Comparison of ENCODE assay signal across 8 cellular contexts in genomic region chr14:35403397-35404245, GRCh38. TPM values are rescaled to one million over a fixed set of nuclear protein-coding genes. Genes with fewer than 3 reads are reported as not detected.
DNase-seq lines count a peak whose midpoint lies in the region; ATAC-seq and TF ChIP-seq lines count a peak whose summit lies in the region.

No MANE protein-coding gene starts in this region.

- intact Hi-C loops in mammary epithelial cell (cut with micrococcal nuclease), result loop anchor here (1.0 kb wide), 5 partner anchors 29 to 281 kb away; partner anchors contain the start of genes PRORP and PSMA6

- H3K9ac ChIP-seq in mammary epithelial cell (ENCODE audit: insufficient read depth, low read length), result peak overlapping the region; percentile 97

- H3K79me2 ChIP-seq in mammary epithelial cell (ENCODE audit: insufficient read depth, low read length), result peaks cover 30% of the 10 kb centered on the region

- peak overlapping the region; percentile 85 for H3K27ac Mint-ChIP-seq in WTC11

- peaks cover 34% of the 10 kb centered on the region for H3K36me3 Mint-ChIP-seq in WTC11

- POLR2A ChIA-PET in WTC11 (lab: Charles Lee), result interaction anchor here (0.5 to 2.9 kb wide), 12 partner anchors 9 to 689 kb away, joined by 3 to 19 read pairs (median 4); partner anchors contain the start of genes CFL2 and PSMA6

- H3K4me3 Mint-ChIP-seq in WTC11, result peak overlapping the region; percentile 78

- peaks cover 38% of the 10 kb centered on the region for H3K4me1 ChIP-seq in mammary epithelial cell (ENCODE audit: insufficient read depth, low read length)

- peaks cover 27% of the 10 kb centered on the region for H3K36me3 ChIP-seq in mammary epithelial cell (ENCODE audit: insufficient read depth, low read length)

- no peaks in the 10 kb centered on the region for H4K20me1 ChIP-seq in mammary epithelial cell (ENCODE audit: insufficient read depth, low read length)

- H3K27me3 ChIP-seq in mammary epithelial cell (ENCODE audit: insufficient read depth, low read length), result no peaks in the 10 kb centered on the region

- ATAC-seq in GM19025 (IDR thresholded peaks at IDR 0.05; ENCODE audit: low read depth, unreplicated experiment) (peak; percentile 48), HG03175 (IDR thresholded peaks at IDR 0.05; ENCODE audit: unreplicated experiment) (peak; percentile 57), WTC11 (peak; percentile 71)

- H3K27ac ChIP-seq in mammary epithelial cell (ENCODE audit: insufficient read depth, low read depth, low read length), result peak overlapping the region; percentile 95

- no peaks in the 10 kb centered on the region for H3K27me3 Mint-ChIP-seq in WTC11 (ENCODE audit: low read depth)

- in situ Hi-C loops in mammary epithelial cell (cut with MboI; ENCODE audit: low sequenced_read_pairs in 2 of 2), result loop anchor here (10.0 to 25.0 kb wide), 3 partner anchors 109 to 841 kb away; partner anchors contain the start of gene PSMA6 (in 1 of the 2)

- H3K4me3 ChIP-seq in AG09309 (ENCODE audit: control insufficient read depth, low read depth, low read length), result peak overlapping the region; percentile 77
- H3K4me3 ChIP-seq in mammary epithelial cell (replicated peaks in 1 of 3; ENCODE audit: insufficient read depth in 1 of 3, low read depth in 2 of 3, low read length in 3 of 3), result peak overlapping the region; percentile 69 to 92 (median 78)

- peak overlapping the region; percentile 93 for H3K4me2 ChIP-seq in mammary epithelial cell (ENCODE audit: insufficient read depth, low read depth, low read length)

- CTCF ChIA-PET in WTC11 (lab: Charles Lee) (interaction anchor here (0.7 to 2.7 kb wide), 7 partner anchors 12 to 189 kb away, joined by 3 to 20 read pairs (median 9); partner anchors contain the start of gene PSMA6), mammary epithelial cell (lab: Charles Lee; ENCODE audit: low non-redundant PET) (interaction anchor here (0.7 kb wide), 1 partner anchor 282 kb away, joined by 4 read pairs; no protein-coding TSS in a partner anchor)

- H3K4me1 Mint-ChIP-seq in WTC11, result peaks cover 38% of the 10 kb centered on the region

- H3K9me3 Mint-ChIP-seq in WTC11, result no peaks in the 10 kb centered on the region

- peak; percentile 71 for DNase-seq in AG09309 (ENCODE audit: low read depth)
- peak; percentile 86 for DNase-seq in NCI-H2227 treated with DMSO at 0.1 percent for 48 hours (lab: John Stamatoyannopoulos, UW)
- DNase-seq in WTC11 (ENCODE audit: low spot score), result peak; percentile 86
- DNase-seq in mammary epithelial cell, result peak; percentile 86
- DNase-seq in inferior parietal cortex (ENCODE audit: extremely low spot score), result peak; percentile 82
- DNase-seq in smooth muscle cell of the brain vasculature (ENCODE audit: low read depth, low spot score), result peak; percentile 81

- BruUV-seq in mammary epithelial cell (replicated peaks; lab: Mats Ljungman, UMichigan), result TSS peak; percentile 58

- 1% methylated on average over 10 of the region's 57 CpGs for WGBS in mammary epithelial cell (ENCODE audit: low coverage, missing lambda C conversion rate)

- dilution Hi-C loops in mammary epithelial cell (cut with HindIII; ENCODE audit: low sequenced_read_pairs), result loop anchor here (5.0 kb wide), 1 partner anchor 66 kb away; no protein-coding TSS in a partner anchor

- no peak overlapping the region for H2AFZ ChIP-seq in mammary epithelial cell (ENCODE audit: low read depth, low read length)

- no peaks in the 10 kb centered on the region for H3K9me3 ChIP-seq in mammary epithelial cell (replicated peaks; ENCODE audit: insufficient read depth, low read length)

- TF ChIP-seq CTCF in AG09309 (IDR thresholded peaks at IDR 0.05; ENCODE audit: control insufficient read depth, insufficient read depth, low read depth, low read length, missing control alignments) (no peak), WTC11 (IDR thresholded peaks at IDR 0.05) (no peak), mammary epithelial cell (conservative IDR thresholded peaks at IDR 0.05 in 1 of 2, IDR thresholded peaks at IDR 0.05 in 1 of 2; ENCODE audit: extremely low read depth in 1 of 2, insufficient read depth in 1 of 2, low read depth in 1 of 2, low read length in 2 of 2) (no peak)

TF ChIP-seq in WTC11, 78 proteins besides CTCF, POLR2A, EP300 and RAD21 (continues in another document):
- no peak for TF ChIP-seq JUN (CRISPR knock-in tag; IDR thresholded peaks at IDR 0.05)
- TF ChIP-seq, protein P1, sequence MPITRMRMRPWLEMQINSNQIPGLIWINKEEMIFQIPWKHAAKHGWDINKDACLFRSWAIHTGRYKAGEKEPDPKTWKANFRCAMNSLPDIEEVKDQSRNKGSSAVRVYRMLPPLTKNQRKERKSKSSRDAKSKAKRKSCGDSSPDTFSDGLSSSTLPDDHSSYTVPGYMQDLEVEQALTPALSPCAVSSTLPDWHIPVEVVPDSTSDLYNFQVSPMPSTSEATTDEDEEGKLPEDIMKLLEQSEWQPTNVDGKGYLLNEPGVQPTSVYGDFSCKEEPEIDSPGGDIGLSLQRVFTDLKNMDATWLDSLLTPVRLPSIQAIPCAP (CRISPR knock-in tag; IDR thresholded peaks at IDR 0.05), result no peak
- TF ChIP-seq, protein P2, sequence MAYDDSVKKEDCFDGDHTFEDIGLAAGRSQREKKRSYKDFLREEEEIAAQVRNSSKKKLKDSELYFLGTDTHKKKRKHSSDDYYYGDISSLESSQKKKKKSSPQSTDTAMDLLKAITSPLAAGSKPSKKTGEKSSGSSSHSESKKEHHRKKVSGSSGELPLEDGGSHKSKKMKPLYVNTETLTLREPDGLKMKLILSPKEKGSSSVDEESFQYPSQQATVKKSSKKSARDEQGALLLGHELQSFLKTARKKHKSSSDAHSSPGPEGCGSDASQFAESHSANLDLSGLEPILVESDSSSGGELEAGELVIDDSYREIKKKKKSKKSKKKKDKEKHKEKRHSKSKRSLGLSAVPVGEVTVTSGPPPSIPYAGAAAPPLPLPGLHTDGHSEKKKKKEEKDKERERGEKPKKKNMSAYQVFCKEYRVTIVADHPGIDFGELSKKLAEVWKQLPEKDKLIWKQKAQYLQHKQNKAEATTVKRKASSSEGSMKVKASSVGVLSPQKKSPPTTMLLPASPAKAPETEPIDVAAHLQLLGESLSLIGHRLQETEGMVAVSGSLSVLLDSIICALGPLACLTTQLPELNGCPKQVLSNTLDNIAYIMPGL (CRISPR knock-in tag; IDR thresholded peaks at IDR 0.05), result peak; percentile 26; the same call in 1 of the 2 replicates
- TF ChIP-seq KAT7 (CRISPR knock-in tag; IDR thresholded peaks at IDR 0.05; ENCODE audit: borderline replicate concordance), result no peak
- no peak for TF ChIP-seq EMX1 (CRISPR knock-in tag; IDR thresholded peaks at IDR 0.05)
- TF ChIP-seq FOXK1 (CRISPR knock-in tag; IDR thresholded peaks at IDR 0.05), result peak; percentile 34; the same call in 1 of the 2 replicates
- no peak for TF ChIP-seq FOXP4 (CRISPR knock-in tag; IDR thresholded peaks at IDR 0.05)
- no peak for TF ChIP-seq NR1H2 (CRISPR knock-in tag; IDR thresholded peaks at IDR 0.05)
- TF ChIP-seq, protein P3, sequence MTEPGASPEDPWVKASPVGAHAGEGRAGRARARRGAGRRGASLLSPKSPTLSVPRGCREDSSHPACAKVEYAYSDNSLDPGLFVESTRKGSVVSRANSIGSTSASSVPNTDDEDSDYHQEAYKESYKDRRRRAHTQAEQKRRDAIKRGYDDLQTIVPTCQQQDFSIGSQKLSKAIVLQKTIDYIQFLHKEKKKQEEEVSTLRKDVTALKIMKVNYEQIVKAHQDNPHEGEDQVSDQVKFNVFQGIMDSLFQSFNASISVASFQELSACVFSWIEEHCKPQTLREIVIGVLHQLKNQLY (CRISPR knock-in tag; IDR thresholded peaks at IDR 0.05), result no peak; the same call in 1 of the 2 replicates
- TF ChIP-seq GABPB1 (CRISPR knock-in tag; IDR thresholded peaks at IDR 0.05), result peak; percentile 91
- TF ChIP-seq, protein P4, sequence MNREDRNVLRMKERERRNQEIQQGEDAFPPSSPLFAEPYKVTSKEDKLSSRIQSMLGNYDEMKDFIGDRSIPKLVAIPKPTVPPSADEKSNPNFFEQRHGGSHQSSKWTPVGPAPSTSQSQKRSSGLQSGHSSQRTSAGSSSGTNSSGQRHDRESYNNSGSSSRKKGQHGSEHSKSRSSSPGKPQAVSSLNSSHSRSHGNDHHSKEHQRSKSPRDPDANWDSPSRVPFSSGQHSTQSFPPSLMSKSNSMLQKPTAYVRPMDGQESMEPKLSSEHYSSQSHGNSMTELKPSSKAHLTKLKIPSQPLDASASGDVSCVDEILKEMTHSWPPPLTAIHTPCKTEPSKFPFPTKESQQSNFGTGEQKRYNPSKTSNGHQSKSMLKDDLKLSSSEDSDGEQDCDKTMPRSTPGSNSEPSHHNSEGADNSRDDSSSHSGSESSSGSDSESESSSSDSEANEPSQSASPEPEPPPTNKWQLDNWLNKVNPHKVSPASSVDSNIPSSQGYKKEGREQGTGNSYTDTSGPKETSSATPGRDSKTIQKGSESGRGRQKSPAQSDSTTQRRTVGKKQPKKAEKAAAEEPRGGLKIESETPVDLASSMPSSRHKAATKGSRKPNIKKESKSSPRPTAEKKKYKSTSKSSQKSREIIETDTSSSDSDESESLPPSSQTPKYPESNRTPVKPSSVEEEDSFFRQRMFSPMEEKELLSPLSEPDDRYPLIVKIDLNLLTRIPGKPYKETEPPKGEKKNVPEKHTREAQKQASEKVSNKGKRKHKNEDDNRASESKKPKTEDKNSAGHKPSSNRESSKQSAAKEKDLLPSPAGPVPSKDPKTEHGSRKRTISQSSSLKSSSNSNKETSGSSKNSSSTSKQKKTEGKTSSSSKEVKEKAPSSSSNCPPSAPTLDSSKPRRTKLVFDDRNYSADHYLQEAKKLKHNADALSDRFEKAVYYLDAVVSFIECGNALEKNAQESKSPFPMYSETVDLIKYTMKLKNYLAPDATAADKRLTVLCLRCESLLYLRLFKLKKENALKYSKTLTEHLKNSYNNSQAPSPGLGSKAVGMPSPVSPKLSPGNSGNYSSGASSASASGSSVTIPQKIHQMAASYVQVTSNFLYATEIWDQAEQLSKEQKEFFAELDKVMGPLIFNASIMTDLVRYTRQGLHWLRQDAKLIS (CRISPR knock-in tag; IDR thresholded peaks at IDR 0.05; ENCODE audit: borderline replicate concordance), result no peak

RNA-seq across cellular contexts. Expression of gene NFKBIA, which starts 0.9 kb away (rescaled TPM):
- total RNA-seq in WTC11 (2021) (29.3 to 32.1 TPM (median 31.3 TPM) in 3 replicates), mammary epithelial cell (10 to 100 TPM; 81.0 to 86.7 TPM)
- polyA plus RNA-seq in mammary epithelial cell, result 59.8 TPM
- polyA minus RNA-seq in mammary epithelial cell, result 117 TPM

Comparison
In these comparisons a context has a peak if more than half of its experiments do, and no peak if none do; other contexts are left out.
1. Peak in every context shown above with its lines: DNase-seq, ATAC-seq, H3K4me3 ChIP-seq and H3K27ac ChIP-seq.